In genomic region chr14:90603336-90603735, GRCh38 we compare ENCODE assay signal across 31 cellular contexts.
"Had no signal": no experiment of that assay in that cellular context is flagged by ENCODE, and none has a peak within 500 bp of the region (broad histone marks: within the 10 kb centered on the region; RNA-seq: fewer than 3 reads in every experiment).

No MANE protein-coding gene starts in this region.

- H3K27ac ChIP-seq: left lung, lower lobe of right lung, neural progenitor cell, neutrophil, right atrium auricular region, skin epidermis, stomach, testis, thyroid gland, transverse colon, upper lobe of left lung, vagina had no signal

- H3K4me1 ChIP-seq: testis, vagina had no signal

- H3K4me3 Mint-ChIP-seq: immature natural killer cell; mesothelial cell of epicardium; naive B cell; natural killer cell; nephron progenitor cell; neural progenitor cell; stimulated activated naive B cell treated with anti-CD40 and anti-IgM and Interleukin-4, amounts not matched to agents 10 μg/mL and 1 μg/mL and 100 μg/mL, for 72 hours had no signal

- H3K4me1 Mint-ChIP-seq: immature natural killer cell, natural killer cell had no signal

- H2AFZ ChIP-seq: neural progenitor cell had no signal

- H3K9me3 Mint-ChIP-seq: immature natural killer cell; mesothelial cell of epicardium; naive B cell; natural killer cell; nephron progenitor cell; neural progenitor cell; stimulated activated naive B cell treated with anti-CD40 and anti-IgM and Interleukin-4, amounts not matched to agents 10 μg/mL and 1 μg/mL and 100 μg/mL, for 72 hours had no signal

- H3K27ac Mint-ChIP-seq: immature natural killer cell; mesothelial cell of epicardium; naive B cell; natural killer cell; nephron progenitor cell; progenitor cell of endocrine pancreas; stimulated activated naive B cell treated with anti-CD40 and anti-IgM and Interleukin-4, amounts not matched to agents 10 μg/mL and 1 μg/mL and 100 μg/mL, for 72 hours had no signal

- DNase-seq: hypothalamus; immature natural killer cell; kidney; left colon; lower lobe of right lung; mesendoderm; naive B cell; natural killer cell; nephron progenitor cell; occipital lobe; stimulated activated CD4-positive, alpha-beta T cell treated with anti-CD3 and anti-CD28 coated beads, Interleukin-12 subunit alpha, Interleukin-12 subunit beta, amount 100 ng/mL, for 4 hours; stimulated activated CD4-positive, alpha-beta T cell treated with anti-CD3 and anti-CD28 coated beads, Interleukin-15, amount 100 ng/mL, for 24 hours; stimulated activated CD4-positive, alpha-beta T cell treated with anti-CD3 and anti-CD28 coated beads, Interleukin-2, amount 100 ng/mL, for 24 hours; stimulated activated CD4-positive, alpha-beta T cell treated with anti-CD3 and anti-CD28 coated beads, Interleukin-4, amount 100 ng/mL, for 1 hour; stimulated activated naive B cell treated with anti-CD40 and anti-IgM and Interleukin-4, amounts not matched to agents 10 μg/mL and 1 μg/mL and 100 μg/mL, for 72 hours; stimulated activated naive CD8-positive, alpha-beta T cell treated with anti-CD3 and anti-CD28 coated beads, Interleukin-15, Interleukin-2, amounts not matched to agents 100 U/mL and 50 U/mL, for 24 hours; stomach; testis; thyroid gland; transverse colon; upper lobe of left lung had no signal

- H3K4me3 ChIP-seq: left lung, lower lobe of right lung, neural progenitor cell, right atrium auricular region, skin epidermis, stomach, testis, thyroid gland, transverse colon, upper lobe of left lung, vagina had no signal

- ATAC-seq: left colon; left lung; lower lobe of right lung; natural killer cell; sciatic nerve; stimulated activated naive B cell treated with anti-CD40 and anti-IgM and Interleukin-4, amounts not matched to agents 10 μg/mL and 1 μg/mL and 100 μg/mL, for 72 hours; stimulated activated naive CD8-positive, alpha-beta T cell treated with anti-CD3 and anti-CD28 coated beads, Interleukin-15, Interleukin-2, amounts not matched to agents 100 U/mL and 50 U/mL, for 24 hours had no signal

- H3K4me2 ChIP-seq: neural progenitor cell had no signal

- H3K36me3 ChIP-seq: lower lobe of right lung, neural progenitor cell, right atrium auricular region, thyroid gland, transverse colon, upper lobe of left lung, vagina had no signal

- H3K27me3 ChIP-seq: left lung, neural progenitor cell, neutrophil, right atrium auricular region, stomach, testis, thyroid gland, transverse colon, upper lobe of left lung, vagina had no signal

- H3K9me3 ChIP-seq: left lung, lower lobe of right lung, neutrophil, right atrium auricular region, stomach, testis, thyroid gland, transverse colon, upper lobe of left lung, vagina had no signal

- FAIRE-seq: islet of Langerhans, kidney had no signal

- H3K36me3 Mint-ChIP-seq: immature natural killer cell; naive B cell; natural killer cell; stimulated activated naive B cell treated with anti-CD40 and anti-IgM and Interleukin-4, amounts not matched to agents 10 μg/mL and 1 μg/mL and 100 μg/mL, for 72 hours had no signal

- H3K9ac ChIP-seq: neural progenitor cell had no signal
